8 cellular contexts compared by ENCODE assay signal in genomic region chr9:131635912-131636311, GRCh38.
A peak's percentile ranks its signal among the peaks of the same experiment; 100 is the strongest.
DNase-seq lines count a peak whose midpoint lies in the region; ATAC-seq and TF ChIP-seq lines count a peak whose summit lies in the region.

No MANE protein-coding gene starts in this region.

- H3K79me1 ChIP-seq in IMR-90 (ENCODE audit: low read depth in 1 of 2, low read length in 2 of 2): peaks cover 5 to 23% of the 10 kb centered on the region in 2 experiments; a peak in 2 of 4 replicates

- dilution Hi-C loops in IMR-90 (cut with HindIII; ENCODE audit: low sequenced_read_pairs, unreplicated experiment): no loop called here

- H3K9me3 ChIP-seq in IMR-90 (ENCODE audit: control insufficient read depth, insufficient read depth, low read length): no peaks in the 10 kb centered on the region

- H2BK120ac ChIP-seq in IMR-90 (ENCODE audit: low read depth, low read length): peak overlapping the region; percentile 77

- H3K14ac ChIP-seq in IMR-90 (replicated peaks; ENCODE audit: low read depth, low read length): 0 out of 2 replicates have a peak overlapping the region, but pooled peaks have one; percentile 30

- BruUV-seq in IMR-90 (replicated peaks; lab: Mats Ljungman, UMichigan): no TSS peak

- no peak for TF ChIP-seq RAD21 in IMR-90 (IDR thresholded peaks at IDR 0.05; ENCODE audit: low read length)

- no peaks in the 10 kb centered on the region for H3K27me3 Mint-ChIP-seq in activated naive CD8-positive, alpha-beta T cell treated with anti-CD3 and anti-CD28 coated beads, Interleukin-2, amount 50 U/mL, for 24 hours
- no peaks in the 10 kb centered on the region for H3K27me3 Mint-ChIP-seq in stimulated activated memory B cell treated with anti-CD40 and anti-IgM and Interleukin-4, amounts not matched to agents 10 μg/mL and 1 μg/mL and 100 μg/mL, for 72 hours

- peaks cover 15% of the 10 kb centered on the region for H3K9me1 ChIP-seq in IMR-90 (ENCODE audit: insufficient read depth, low read length)

- no peak overlapping the region for H3K9ac ChIP-seq in IMR-90 (ENCODE audit: low read depth, low read length)

- H3K36me3 ChIP-seq in IMR-90 (ENCODE audit: control insufficient read depth, insufficient read depth, low read length): peaks cover 8% of the 10 kb centered on the region

- H3K4me3 Mint-ChIP-seq in activated naive CD8-positive, alpha-beta T cell treated with anti-CD3 and anti-CD28 coated beads, Interleukin-2, amount 50 U/mL, for 24 hours: no peak overlapping the region
- H3K4me3 Mint-ChIP-seq in stimulated activated memory B cell treated with anti-CD40 and anti-IgM and Interleukin-4, amounts not matched to agents 10 μg/mL and 1 μg/mL and 100 μg/mL, for 72 hours: no peak overlapping the region

- peaks cover 38% of the 10 kb centered on the region for H3K4me1 Mint-ChIP-seq in activated naive CD8-positive, alpha-beta T cell treated with anti-CD3 and anti-CD28 coated beads, Interleukin-2, amount 50 U/mL, for 24 hours
- peaks cover 64% of the 10 kb centered on the region for H3K4me1 Mint-ChIP-seq in stimulated activated memory B cell treated with anti-CD40 and anti-IgM and Interleukin-4, amounts not matched to agents 10 μg/mL and 1 μg/mL and 100 μg/mL, for 72 hours

- no peak overlapping the region for H2AFZ ChIP-seq in IMR-90 (replicated peaks; ENCODE audit: low read length, poor library complexity)

- H3K56ac ChIP-seq in IMR-90 (ENCODE audit: extremely low read depth, insufficient read depth, low read length): no peak overlapping the region

- CTCF ChIA-PET in IMR-90 (lab: Yijun Ruan, JAX): interaction anchor here (0.6 kb wide), 1 partner anchor 692 kb away, joined by 7 read pairs; no protein-coding TSS in a partner anchor

- peaks cover 9% of the 10 kb centered on the region for H3K4me1 ChIP-seq in IMR-90 (ENCODE audit: control insufficient read depth, insufficient read depth, low read length)

- intact Hi-C loops in IMR-90 (cut with micrococcal nuclease): loop anchor here (2.0 kb wide), 1 partner anchor 27 kb away; no protein-coding TSS in a partner anchor

- H4K91ac ChIP-seq in IMR-90 (ENCODE audit: insufficient read depth, low read depth, low read length): peak overlapping the region; percentile 70; the same call in 1 of the 2 replicates

- peak overlapping the region in 1 of 2 experiments; percentile 7; a peak in 1 of 4 replicates for H4K8ac ChIP-seq in IMR-90 (ENCODE audit: low read depth in 2 of 2, low read length in 2 of 2)

- peak overlapping the region; percentile 6; the same call in 1 of the 2 replicates for H3K27ac ChIP-seq in IMR-90 (ENCODE audit: insufficient read depth, low read length)

- DNase-seq in IMR-90: no peak
- DNase-seq in activated naive CD8-positive, alpha-beta T cell treated with anti-CD3 and anti-CD28 coated beads, Interleukin-2, amount 50 U/mL, for 24 hours: no peak
- no peak for DNase-seq in left lobe of liver (ENCODE audit: low spot score)
- no peak for DNase-seq in globus pallidus (ENCODE audit: low spot score)
- DNase-seq in NCI-H2196 treated with DMSO at 0.1 percent for 48 hours (lab: John Stamatoyannopoulos, UW; ENCODE audit: unreplicated experiment): no peak
- DNase-seq in NCI-H774 (lab: John Stamatoyannopoulos, UW): no peak

- TF ChIP-seq POLR2A in IMR-90 (IDR thresholded peaks at IDR 0.05; ENCODE audit: low read depth, low read length): no peak

- peak overlapping the region; percentile 98 for H2AK5ac ChIP-seq in IMR-90 (ENCODE audit: low read depth, low read length)

- H3K27ac Mint-ChIP-seq in activated naive CD8-positive, alpha-beta T cell treated with anti-CD3 and anti-CD28 coated beads, Interleukin-2, amount 50 U/mL, for 24 hours: peak overlapping the region; percentile 25
- H3K27ac Mint-ChIP-seq in stimulated activated memory B cell treated with anti-CD40 and anti-IgM and Interleukin-4, amounts not matched to agents 10 μg/mL and 1 μg/mL and 100 μg/mL, for 72 hours: peak overlapping the region; percentile 99

- H2BK15ac ChIP-seq in IMR-90 (ENCODE audit: low read depth, low read length): peak overlapping the region; percentile 94; the same call in 2 of the 3 replicates

- no peak for TF ChIP-seq CTCF in IMR-90 (conservative IDR thresholded peaks at IDR 0.05; ENCODE audit: low read depth, low read length)

- H3K9me3 Mint-ChIP-seq in activated naive CD8-positive, alpha-beta T cell treated with anti-CD3 and anti-CD28 coated beads, Interleukin-2, amount 50 U/mL, for 24 hours: no peaks in the 10 kb centered on the region
- H3K9me3 Mint-ChIP-seq in stimulated activated memory B cell treated with anti-CD40 and anti-IgM and Interleukin-4, amounts not matched to agents 10 μg/mL and 1 μg/mL and 100 μg/mL, for 72 hours: no peaks in the 10 kb centered on the region

- H3K4me3 ChIP-seq in IMR-90 (ENCODE audit: insufficient read depth, low read depth, low read length): no peak overlapping the region

- no peak overlapping the region for H3K23ac ChIP-seq in IMR-90 (ENCODE audit: low read depth, low read length)

- H3K27me3 ChIP-seq in IMR-90 (ENCODE audit: control insufficient read depth, insufficient read depth, low read length): no peaks in the 10 kb centered on the region

- H3K4ac ChIP-seq in IMR-90 (ENCODE audit: low read depth, low read length): peak overlapping the region; percentile 84

- peak overlapping the region; percentile 68 for H2BK5ac ChIP-seq in IMR-90 (ENCODE audit: low read depth, low read length, poor library complexity, severe bottlenecking)

- H3K4me2 ChIP-seq in IMR-90 (ENCODE audit: low read depth, low read length): no peak overlapping the region

- H4K20me1 ChIP-seq in IMR-90 (ENCODE audit: insufficient read depth, low read length): no peaks in the 10 kb centered on the region

- POLR2A ChIA-PET in IMR-90 (lab: Charles Lee; ENCODE audit: unreplicated experiment): no interaction called here

- in situ Hi-C loops in IMR-90 (cut with MboI; ENCODE audit: low sequenced_read_pairs): no loop called here

- peaks cover 36% of the 10 kb centered on the region for H3K36me3 Mint-ChIP-seq in activated naive CD8-positive, alpha-beta T cell treated with anti-CD3 and anti-CD28 coated beads, Interleukin-2, amount 50 U/mL, for 24 hours (ENCODE audit: low read depth)
- H3K36me3 Mint-ChIP-seq in stimulated activated memory B cell treated with anti-CD40 and anti-IgM and Interleukin-4, amounts not matched to agents 10 μg/mL and 1 μg/mL and 100 μg/mL, for 72 hours: peaks cover 92% of the 10 kb centered on the region

- H3K18ac ChIP-seq in IMR-90 (ENCODE audit: low read depth, low read length): no peak overlapping the region

- peak overlapping the region; percentile 25; the same call in 1 of the 2 replicates for H4K5ac ChIP-seq in IMR-90 (ENCODE audit: low read depth, low read length)

- peak overlapping the region; percentile 83 for H2AK9ac ChIP-seq in IMR-90 (replicated peaks; ENCODE audit: low read depth, low read length, poor library complexity)

- 67% methylated on average over 1 of the region's 5 CpGs; no CpG with 5 or more reads in 1 of the 2 experiments for WGBS in IMR-90 (ENCODE audit: extremely low coverage in 2 of 2, insufficient read length in 1 of 2), 2 experiments

- H2BK20ac ChIP-seq in IMR-90 (ENCODE audit: low read depth, low read length): peak overlapping the region; percentile 76

- ATAC-seq in IMR-90 (ENCODE audit: low read depth) (no peak), left lobe of liver (peak; percentile 26), GM21381 (IDR thresholded peaks at IDR 0.05; ENCODE audit: unreplicated experiment) (no peak)
- no peak for ATAC-seq in activated naive CD8-positive, alpha-beta T cell treated with anti-CD3 and anti-CD28 coated beads, Interleukin-2, amount 50 U/mL, for 24 hours
- ATAC-seq in stimulated activated memory B cell treated with anti-CD40 and anti-IgM and Interleukin-4, amounts not matched to agents 10 μg/mL and 1 μg/mL and 100 μg/mL, for 72 hours: no peak

TF ChIP-seq in IMR-90, 13 proteins besides CTCF, POLR2A, EP300 and RAD21:
- TF ChIP-seq CEBPB (IDR thresholded peaks at IDR 0.05; ENCODE audit: low read depth, low read length) (no peak), SMC3 (IDR thresholded peaks at IDR 0.05; ENCODE audit: low read depth, low read length) (no peak), USF2 (IDR thresholded peaks at IDR 0.05; ENCODE audit: low read depth, low read length) (no peak)
